ENCODE assay signal across 8 cellular contexts in genomic region chr1:36148821-36149236, GRCh38. TPM values are rescaled to one million over a fixed set of nuclear protein-coding genes. Genes with fewer than 3 reads are reported as not detected.
DNase-seq lines count a peak whose midpoint lies in the region; ATAC-seq, FAIRE-seq and TF ChIP-seq lines count a peak whose summit lies in the region.

No MANE protein-coding gene starts in this region.

- TF ChIP-seq CTCF in AG04450 (IDR thresholded peaks at IDR 0.05; ENCODE audit: low read depth, low read length) (no peak), bronchial epithelial cell (IDR thresholded peaks at IDR 0.05; ENCODE audit: insufficient read depth, low read length, severe bottlenecking) (no peak)

- POLR2A ChIA-PET in AG04450 (lab: Yijun Ruan, JAX) = interaction anchor here (0.6 to 3.4 kb wide), 17 partner anchors 12 to 238 kb away, joined by 3 to 32 read pairs (median 4); partner anchors contain the start of gene THRAP3

- CTCF ChIA-PET in AG04450 (lab: Charles Lee) = interaction anchor here (0.8 to 4.5 kb wide), 22 partner anchors 12 to 271 kb away, joined by 3 to 75 read pairs (median 7); partner anchors contain the start of gene THRAP3

- FAIRE-seq in bronchial epithelial cell (lab: Jason Lieb, UNC) = no peak

- H3K36me3 ChIP-seq in bronchial epithelial cell (ENCODE audit: control insufficient read depth, insufficient read depth, low read length) (no peaks in the 10 kb centered on the region), mucosa of rectum (ENCODE audit: control insufficient read depth in 2 of 2, insufficient read depth in 2 of 2, low read length in 2 of 2) (no peaks in the 10 kb centered on the region)

- peak; percentile 4 for ATAC-seq in HG03521 (IDR thresholded peaks at IDR 0.05; ENCODE audit: unreplicated experiment)
- ATAC-seq in GM18861 (IDR thresholded peaks at IDR 0.05; ENCODE audit: unreplicated experiment) = no peak
- no peak for ATAC-seq in GM18868 (IDR thresholded peaks at IDR 0.05; ENCODE audit: unreplicated experiment)

- no peaks in the 10 kb centered on the region; the same call in 1 of the 2 replicates for H3K9me3 ChIP-seq in AG04450 (ENCODE audit: control insufficient read depth, insufficient read depth, low read length)
- H3K9me3 ChIP-seq in mucosa of rectum (ENCODE audit: control insufficient read depth in 2 of 2, low read length in 2 of 2) = no peaks in the 10 kb centered on the region

- H3K9ac ChIP-seq in mucosa of rectum (ENCODE audit: low read depth in 1 of 2, low read length in 2 of 2) = peak overlapping the region; percentile 91 to 92

- no peaks in the 10 kb centered on the region for H3K27me3 ChIP-seq in AG04450 (ENCODE audit: control insufficient read depth, insufficient read depth, low read length)
- H3K27me3 ChIP-seq in bronchial epithelial cell (ENCODE audit: control insufficient read depth, insufficient read depth, low read length) = no peaks in the 10 kb centered on the region
- no peaks in the 10 kb centered on the region for H3K27me3 ChIP-seq in mucosa of rectum (ENCODE audit: control insufficient read depth in 2 of 2, insufficient read depth in 2 of 2, low read length in 2 of 2)

- peak overlapping the region; percentile 79 for H3K27ac ChIP-seq in AG04450 (ENCODE audit: low read depth, low read length)
- H3K27ac ChIP-seq in mucosa of rectum (ENCODE audit: low read depth in 2 of 2, low read length in 2 of 2) = peak overlapping the region; percentile 88

- DNase-seq in AG04450 (ENCODE audit: low read depth, low spot score) (no peak), bronchial epithelial cell (ENCODE audit: low read depth) (no peak), NCI-H1105 (lab: John Stamatoyannopoulos, UW) (no peak)
- no peak for DNase-seq in stimulated activated CD4-positive, alpha-beta T cell treated with anti-CD3 and anti-CD28 coated beads, Interleukin-2, amount 100 ng/mL, for 48 hours

- peaks cover 28 to 30% of the 10 kb centered on the region in 2 donors for H3K4me1 ChIP-seq in mucosa of rectum (ENCODE audit: control insufficient read depth in 2 of 2, insufficient read depth in 2 of 2, low read length in 2 of 2)

- H3K4me3 ChIP-seq in AG04450 (ENCODE audit: low read depth, low read length) (peak overlapping the region; percentile 75), bronchial epithelial cell (ENCODE audit: low read depth, low read length) (peak overlapping the region; percentile 52), mucosa of rectum (ENCODE audit: low read length in 2 of 2) (peak overlapping the region; percentile 88 to 94)

RNA-seq across cellular contexts. Expression of gene TRAPPC3, which starts 0.5 kb away (rescaled TPM):
- polyA plus RNA-seq in AG04450 (2011; rRNA removed) = 88.5 and 92.3 TPM in 2 replicates
- 27.3 and 30.2 TPM in 2 replicates for polyA minus RNA-seq in AG04450 (2011; rRNA and poly(A)+ RNA removed)
- total RNA-seq in bronchial epithelial cell = 86.8 and 105 TPM in 2 replicates

RNA-seq across cellular contexts. Expression of gene MAP7D1, which starts 7.1 kb away (rescaled TPM):
- 23.4 and 28.2 TPM in 2 replicates for polyA plus RNA-seq in AG04450 (2011; rRNA removed)
- 32.6 and 42.3 TPM in 2 replicates for polyA minus RNA-seq in AG04450 (2011; rRNA and poly(A)+ RNA removed)
- 54.5 and 75.1 TPM in 2 replicates for total RNA-seq in bronchial epithelial cell

RNA-seq across cellular contexts. Expression of gene COL8A2, which starts 23.8 kb away (rescaled TPM):
- 1.5 and 1.6 TPM in 2 replicates for polyA plus RNA-seq in AG04450 (2011; rRNA removed)
- polyA minus RNA-seq in AG04450 (2011; rRNA and poly(A)+ RNA removed) = 0.83 and 1.1 TPM in 2 replicates
- 1.6 and 3.3 TPM in 2 replicates for total RNA-seq in bronchial epithelial cell
